ENCODE assay signal across 8 cellular contexts in genomic region chr2:175036582-175037018, GRCh38. TPM values are rescaled to one million over a fixed set of nuclear protein-coding genes. Genes with fewer than 3 reads are reported as not detected.
DNase-seq lines count a peak whose midpoint lies in the region; ATAC-seq and TF ChIP-seq lines count a peak whose summit lies in the region.

No MANE protein-coding gene starts in this region.

- no peak overlapping the region for H2AFZ ChIP-seq in IMR-90 (replicated peaks; ENCODE audit: low read length, poor library complexity)

- H3K56ac ChIP-seq in IMR-90 (ENCODE audit: extremely low read depth, insufficient read depth, low read length), result no peak overlapping the region

- intact Hi-C loops in IMR-90 (cut with micrococcal nuclease), result no loop called here

- no peak overlapping the region for H3K14ac ChIP-seq in IMR-90 (replicated peaks; ENCODE audit: low read depth, low read length)

- no peak overlapping the region for H3K23ac ChIP-seq in IMR-90 (ENCODE audit: low read depth, low read length)

- TF ChIP-seq CTCF in IMR-90 (conservative IDR thresholded peaks at IDR 0.05; ENCODE audit: low read depth, low read length) (peak; percentile 52), fibroblast of villous mesenchyme (IDR thresholded peaks at IDR 0.05; ENCODE audit: insufficient read depth, low read depth, low read length) (peak; percentile 44)

- H3K27me3 ChIP-seq in IMR-90 (ENCODE audit: control insufficient read depth, insufficient read depth, low read length), result no peaks in the 10 kb centered on the region

- no peak for TF ChIP-seq POLR2A in IMR-90 (IDR thresholded peaks at IDR 0.05; ENCODE audit: low read depth, low read length)

- H3K4me1 Mint-ChIP-seq in activated naive CD4-positive, alpha-beta T cell treated with anti-CD3 and anti-CD28 coated beads, Interleukin-2, amount 50 U/mL, for 24 hours, result peaks cover 12% of the 10 kb centered on the region

- H2BK5ac ChIP-seq in IMR-90 (ENCODE audit: low read depth, low read length, poor library complexity, severe bottlenecking), result no peak overlapping the region

- no peak overlapping the region for H4K5ac ChIP-seq in IMR-90 (ENCODE audit: low read depth, low read length)

- H3K9me3 Mint-ChIP-seq in activated naive CD4-positive, alpha-beta T cell treated with anti-CD3 and anti-CD28 coated beads, Interleukin-2, amount 50 U/mL, for 24 hours, result no peaks in the 10 kb centered on the region

- no peak overlapping the region for H3K27ac Mint-ChIP-seq in activated naive CD4-positive, alpha-beta T cell treated with anti-CD3 and anti-CD28 coated beads, Interleukin-2, amount 50 U/mL, for 24 hours

- H3K4me2 ChIP-seq in IMR-90 (ENCODE audit: low read depth, low read length), result peak overlapping the region; percentile 36; the same call in 1 of the 2 replicates

- H2AK5ac ChIP-seq in IMR-90 (ENCODE audit: low read depth, low read length), result no peak overlapping the region

- in situ Hi-C loops in IMR-90 (cut with MboI; ENCODE audit: low sequenced_read_pairs), result loop anchor here (25.0 kb wide), 2 partner anchors 226 to 1051 kb away; partner anchors contain the start of genes EVX2, HOXD12 and HOXD13

- H3K9me3 ChIP-seq in IMR-90 (ENCODE audit: control insufficient read depth, insufficient read depth, low read length), result no peaks in the 10 kb centered on the region

- no peak overlapping the region for H2BK20ac ChIP-seq in IMR-90 (ENCODE audit: low read depth, low read length)

- H3K18ac ChIP-seq in IMR-90 (ENCODE audit: low read depth, low read length), result no peak overlapping the region

- H3K9ac ChIP-seq in IMR-90 (ENCODE audit: low read depth, low read length), result no peak overlapping the region

- H2AK9ac ChIP-seq in IMR-90 (replicated peaks; ENCODE audit: low read depth, low read length, poor library complexity), result no peak overlapping the region

- no peak overlapping the region for H2BK120ac ChIP-seq in IMR-90 (ENCODE audit: low read depth, low read length)

- no peak overlapping the region for H4K8ac ChIP-seq in IMR-90 (ENCODE audit: low read depth in 2 of 2, low read length in 2 of 2)

- no peak overlapping the region for H4K91ac ChIP-seq in IMR-90 (ENCODE audit: insufficient read depth, low read depth, low read length)

- H3K4me3 ChIP-seq in IMR-90 (ENCODE audit: insufficient read depth, low read depth, low read length), result no peak overlapping the region
- H3K4me3 ChIP-seq in fibroblast of villous mesenchyme (ENCODE audit: low read depth, low read length), result no peak overlapping the region

- peak; percentile 38 for TF ChIP-seq RAD21 in IMR-90 (IDR thresholded peaks at IDR 0.05; ENCODE audit: low read length)

- no peaks in the 10 kb centered on the region for H3K36me3 Mint-ChIP-seq in activated naive CD4-positive, alpha-beta T cell treated with anti-CD3 and anti-CD28 coated beads, Interleukin-2, amount 50 U/mL, for 24 hours

- WGBS in IMR-90 (ENCODE audit: extremely low coverage in 2 of 2, insufficient read length in 1 of 2), 2 experiments, result no CpG with 5 or more reads among the region's 5 CpGs

- H3K27me3 Mint-ChIP-seq in activated naive CD4-positive, alpha-beta T cell treated with anti-CD3 and anti-CD28 coated beads, Interleukin-2, amount 50 U/mL, for 24 hours, result no peaks in the 10 kb centered on the region

- no peaks in the 10 kb centered on the region for H3K4me1 ChIP-seq in IMR-90 (ENCODE audit: control insufficient read depth, insufficient read depth, low read length)

- no peaks in the 10 kb centered on the region for H3K79me1 ChIP-seq in IMR-90 (ENCODE audit: low read depth in 1 of 2, low read length in 2 of 2)

- CTCF ChIA-PET in IMR-90 (lab: Yijun Ruan, JAX), result no interaction called here

- H4K20me1 ChIP-seq in IMR-90 (ENCODE audit: insufficient read depth, low read length), result no peaks in the 10 kb centered on the region

- dilution Hi-C loops in IMR-90 (cut with HindIII; ENCODE audit: low sequenced_read_pairs, unreplicated experiment), result no loop called here

- H3K4me3 Mint-ChIP-seq in activated naive CD4-positive, alpha-beta T cell treated with anti-CD3 and anti-CD28 coated beads, Interleukin-2, amount 50 U/mL, for 24 hours, result peak overlapping the region; percentile 66

- ATAC-seq in IMR-90 (ENCODE audit: low read depth) (peak; percentile 56; the same call in 1 of the 2 replicates), HG03565 (IDR thresholded peaks at IDR 0.05; ENCODE audit: unreplicated experiment) (no peak)

- BruUV-seq in IMR-90 (replicated peaks; lab: Mats Ljungman, UMichigan), result no TSS peak

- H3K27ac ChIP-seq in IMR-90 (ENCODE audit: insufficient read depth, low read length), result no peak overlapping the region

- no peak for DNase-seq in activated naive CD4-positive, alpha-beta T cell (lab: John Stamatoyannopoulos, UW)
- DNase-seq in IMR-90 (peak; percentile 24), SW480 (ENCODE audit: low spot score) (peak; percentile 38), fibroblast of villous mesenchyme (ENCODE audit: low read depth) (peak; percentile 43), superior temporal gyrus (ENCODE audit: extremely low spot score) (peak; percentile 58), HuH-7 (ENCODE audit: low spot score) (no peak)

- no peaks in the 10 kb centered on the region for H3K36me3 ChIP-seq in IMR-90 (ENCODE audit: control insufficient read depth, insufficient read depth, low read length)

- POLR2A ChIA-PET in IMR-90 (lab: Charles Lee; ENCODE audit: unreplicated experiment), result no interaction called here

- no peak overlapping the region for H2BK15ac ChIP-seq in IMR-90 (ENCODE audit: low read depth, low read length)

- H3K9me1 ChIP-seq in IMR-90 (ENCODE audit: insufficient read depth, low read length), result no peaks in the 10 kb centered on the region

- H3K4ac ChIP-seq in IMR-90 (ENCODE audit: low read depth, low read length), result no peak overlapping the region

TF ChIP-seq in IMR-90, 13 proteins besides CTCF, POLR2A, EP300 and RAD21:
- TF ChIP-seq MAFK (IDR thresholded peaks at IDR 0.05; ENCODE audit: low read depth, low read length) (no peak), SMC3 (IDR thresholded peaks at IDR 0.05; ENCODE audit: low read depth, low read length) (peak; percentile 6; the same call in 1 of the 2 replicates)
TF ChIP-seq in IMR-90: peak in this region for 1.

RNA-seq across cellular contexts. Expression of gene CHN1, which starts 31.4 kb away (rescaled TPM):
- total RNA-seq in IMR-90 (2012; rRNA removed) (54.4 and 58.4 TPM in 2 replicates), fibroblast of villous mesenchyme (45.3 and 64.1 TPM in 2 replicates)
- polyA plus RNA-seq in IMR-90 (2012; rRNA removed), result 65.3 and 66.9 TPM in 2 replicates
- 19.4 and 37.8 TPM in 2 replicates for polyA plus RNA-seq in IMR-90 (2012; cell fraction: cytosol; rRNA removed)
- 4.6 and 47.5 TPM in 2 replicates for polyA plus RNA-seq in IMR-90 (2012; cell fraction: nucleus; rRNA removed; ENCODE audit: low replicate concordance)

Comparison
In these comparisons a context has a peak if more than half of its experiments do, and no peak if none do; other contexts are left out.
1. DNase-seq: peak in IMR-90 (single experiment), SW480 (single experiment), fibroblast of villous mesenchyme (single experiment) and superior temporal gyrus (single experiment); none in activated naive CD4-positive, alpha-beta T cell (0 of 4) and HuH-7 (single experiment).